18 cellular contexts compared by ENCODE assay signal in genomic region chr7:1807821-1808600, GRCh38.
DNase-seq lines count a peak whose midpoint lies in the region; ATAC-seq, FAIRE-seq and TF ChIP-seq lines count a peak whose summit lies in the region.
"Had no signal": no experiment of that assay in that cellular context is flagged by ENCODE, and none has a peak within 500 bp of the region (broad histone marks: within the 10 kb centered on the region; RNA-seq: fewer than 3 reads in every experiment).

No MANE protein-coding gene starts in this region.

- peaks cover 0 to 26% (median 9%) of the 10 kb centered on the region in 4 donors for H3K4me1 ChIP-seq in stomach

- H3K36me3 ChIP-seq in stomach: no peaks in the 10 kb centered on the region
- H3K36me3 ChIP-seq: BLaER1 treated with 17β-estradiol and CSF1 and Interleukin-3, amounts not matched to agents 10 nM and 100 nM; SJCRH30 had no signal

- intact Hi-C loops in stomach (cut with DNase I; ENCODE audit: low total_unique reads): no loop called here

- WGBS in stomach, 5 donors: 89 to 93% (median 91%) methylated on average over 22 to 26 of the region's 26 CpGs

- ATAC-seq in HG03378 (IDR thresholded peaks at IDR 0.05; ENCODE audit: unreplicated experiment): no peak
- ATAC-seq: CD8-positive, alpha-beta T cell had no signal

- no peak overlapping the region for H3K27ac ChIP-seq in stomach
- H3K27ac ChIP-seq: BLaER1 treated with 17β-estradiol and CSF1 and Interleukin-3, amounts not matched to agents 10 nM and 100 nM; PC-9; SJCRH30 had no signal

- TF ChIP-seq POLR2A in GM12891 (IDR thresholded peaks at IDR 0.05; ENCODE audit: low read depth, low read length) (no peak), stomach (IDR thresholded peaks at IDR 0.05) (no peak), GM12892 (IDR thresholded peaks at IDR 0.05; ENCODE audit: low read depth, low read length) (no peak)

- no peak for TF ChIP-seq CTCF in stomach (IDR thresholded peaks at IDR 0.05)

- no peak overlapping the region for H3K4me3 ChIP-seq in stomach
- H3K4me3 ChIP-seq: BLaER1 treated with 17β-estradiol and CSF1 and Interleukin-3, amounts not matched to agents 10 nM and 100 nM; PC-9; SJCRH30 had no signal

- no peak for DNase-seq in GM12891 (ENCODE audit: insufficient read length, low spot score)
- DNase-seq in RPMI8226: peak; percentile 19
- DNase-seq in mesenteric fat pad (ENCODE audit: low spot score): peak; percentile 64
- peak; percentile 7 for DNase-seq in stomach
- no peak for DNase-seq in GM12892 (ENCODE audit: insufficient read length)
- no peak for DNase-seq in RKO (ENCODE audit: low spot score)
- DNase-seq: DMS53, EL, NCI-H1417, NCI-H187 treated with DMSO at 0.1 percent for 48 hours, NCI-H2227 treated with DMSO at 0.1 percent for 48 hours, NCI-H526, SJCRH30 had no signal

- TF ChIP-seq EP300 in stomach (IDR thresholded peaks at IDR 0.05): no peak

- peaks cover 0 to 7% (median 6%) of the 10 kb centered on the region in 4 donors for H3K9me3 ChIP-seq in stomach
- H3K9me3 ChIP-seq: SJCRH30 had no signal

- FAIRE-seq in GM12891 (lab: Jason Lieb, UNC) (peak; percentile 60), GM12892 (lab: Jason Lieb, UNC) (no peak)
- FAIRE-seq: H54 had no signal

- no peaks in the 10 kb centered on the region for H3K27me3 ChIP-seq in stomach
- H3K27me3 ChIP-seq: SJCRH30 had no signal

TF ChIP-seq in GM12891, 5 proteins besides CTCF, POLR2A, EP300 and RAD21:
- TF ChIP-seq PAX5 (IDR thresholded peaks at IDR 0.05; ENCODE audit: insufficient read depth, low read length, severe bottlenecking): no peak
- no peak for TF ChIP-seq SPI1 (IDR thresholded peaks at IDR 0.05; ENCODE audit: low read depth, low read length)
- no peak for TF ChIP-seq TAF1 (IDR thresholded peaks at IDR 0.05; ENCODE audit: low read depth, low read length)
- TF ChIP-seq POLR2AphosphoS5 (IDR thresholded peaks at IDR 0.05; ENCODE audit: low read depth, low read length): no peak
- no peak for TF ChIP-seq POU2F2 (IDR thresholded peaks at IDR 0.05; ENCODE audit: low read depth, low read length)

Comparison
In these comparisons a context has a peak if more than half of its experiments do, and no peak if none do; other contexts are left out.
1. DNase-seq: peak in RPMI8226 (single experiment), mesenteric fat pad (single experiment) and stomach (single experiment); none in GM12891 (single experiment), GM12892 (single experiment) and RKO (single experiment).